In genomic region chr17:70102531-70102930, GRCh38 we compare ENCODE assay signal across 21 cellular contexts. TPM values are rescaled to one million over a fixed set of nuclear protein-coding genes. Genes with fewer than 3 reads are reported as not detected.
"Had no signal": no experiment of that assay in that cellular context is flagged by ENCODE, and none has a peak within 500 bp of the region (broad histone marks: within the 10 kb centered on the region; RNA-seq: fewer than 3 reads in every experiment).

No MANE protein-coding gene starts in this region.

- FAIRE-seq: endometrium, small intestine had no signal

- H3K27me3 ChIP-seq: esophagus muscularis mucosa, gastrocnemius medialis, right atrium auricular region, stomach, transverse colon had no signal

- H3K4me3 ChIP-seq: dorsolateral prefrontal cortex, esophagus muscularis mucosa, gastrocnemius medialis, mucosa of descending colon, right atrium auricular region, stomach, thoracic aorta, transverse colon had no signal

- H3K4me1 ChIP-seq: right atrium auricular region, stomach, transverse colon had no signal

- DNase-seq: cortex of kidney; dorsolateral prefrontal cortex; effector CD8-positive, alpha-beta T cell; gastrocnemius medialis; islet precursor cell; mucosa of descending colon; naive thymus-derived CD8-positive, alpha-beta T cell; small intestine; stimulated activated CD4-positive, alpha-beta T cell treated with anti-CD3 and anti-CD28 coated beads, Interleukin-12 subunit alpha, Interleukin-12 subunit beta, amount 100 ng/mL, for 4 hours; stimulated activated naive CD4-positive, alpha-beta T cell; stomach; substantia nigra; transverse colon had no signal

- H3K36me3 ChIP-seq: esophagus muscularis mucosa, gastrocnemius medialis, right atrium auricular region, stomach, thoracic aorta, transverse colon had no signal

- ATAC-seq: gastrocnemius medialis; left lobe of liver; mucosa of descending colon; naive thymus-derived CD8-positive, alpha-beta T cell had no signal

- H3K27ac ChIP-seq: dorsolateral prefrontal cortex, epithelial cell of prostate, esophagus muscularis mucosa, gastrocnemius medialis, right atrium auricular region, stomach, thoracic aorta, transverse colon had no signal

- H3K9me3 ChIP-seq: esophagus muscularis mucosa, gastrocnemius medialis, mucosa of descending colon, right atrium auricular region, stomach, thoracic aorta, transverse colon had no signal

RNA-seq across cellular contexts. Expression of gene KCNJ16, which starts 27.5 kb away (rescaled TPM):
- total RNA-seq: fibroblast of villous mesenchyme; naive thymus-derived CD8-positive, alpha-beta T cell; ureter had no signal
- polyA plus RNA-seq: naive thymus-derived CD8-positive, alpha-beta T cell had no signal
